Comparison of ENCODE assay signal across 23 cellular contexts in genomic region chr13:33347866-33348265, GRCh38.
DNase-seq lines count a peak whose midpoint lies in the region; ATAC-seq and TF ChIP-seq lines count a peak whose summit lies in the region.
"Had no signal": no experiment of that assay in that cellular context is flagged by ENCODE, and none has a peak within 500 bp of the region (broad histone marks: within the 10 kb centered on the region; RNA-seq: fewer than 3 reads in every experiment).

No MANE protein-coding gene starts in this region.

- peaks cover 18% of the 10 kb centered on the region for H3K27me3 Mint-ChIP-seq in mesothelial cell of epicardium (ENCODE audit: low read depth)
- peaks cover 35% of the 10 kb centered on the region for H3K27me3 Mint-ChIP-seq in activated T-helper 17 cell treated with anti-CD3 and anti-CD28 coated beads, Interleukin-2, amount 50 U/mL, for 72 hours

- no peaks in the 10 kb centered on the region for H3K9me3 Mint-ChIP-seq in mesothelial cell of epicardium
- H3K9me3 Mint-ChIP-seq in activated T-helper 17 cell treated with anti-CD3 and anti-CD28 coated beads, Interleukin-2, amount 50 U/mL, for 72 hours, result no peaks in the 10 kb centered on the region
- H3K9me3 Mint-ChIP-seq: endodermal cell; stimulated activated memory B cell treated with anti-CD40 and anti-IgM and Interleukin-4, amounts not matched to agents 10 μg/mL and 1 μg/mL and 100 μg/mL, for 72 hours; T-helper 1 cell treated with Interleukin-12 subunit alpha and Interleukin-12 subunit beta and Interleukin-4 antibody, amounts not matched to agents 30 μg/mL and 1 μg/mL, for 36 hours had no signal

- H3K4me1 Mint-ChIP-seq in mesothelial cell of epicardium, result peaks cover 59% of the 10 kb centered on the region
- H3K4me1 Mint-ChIP-seq in activated T-helper 17 cell treated with anti-CD3 and anti-CD28 coated beads, Interleukin-2, amount 50 U/mL, for 72 hours, result peaks cover 4% of the 10 kb centered on the region

- TF ChIP-seq CTCF in mesothelial cell of epicardium (IDR thresholded peaks at IDR 0.05; ENCODE audit: unreplicated experiment), result no peak

- ATAC-seq in GM21367 (IDR thresholded peaks at IDR 0.05; ENCODE audit: unreplicated experiment) (no peak), GM19324 (IDR thresholded peaks at IDR 0.05; ENCODE audit: low FRiP score, unreplicated experiment) (no peak)
- ATAC-seq in activated T-helper 17 cell treated with anti-CD3 and anti-CD28 coated beads, Interleukin-2, amount 50 U/mL, for 72 hours (replicated peaks), result no peak
- ATAC-seq: heart left ventricle; K562; lower lobe of right lung; stimulated activated memory B cell treated with anti-CD40 and anti-IgM and Interleukin-4, amounts not matched to agents 10 μg/mL and 1 μg/mL and 100 μg/mL, for 72 hours had no signal

- no peaks in the 10 kb centered on the region for H3K36me3 Mint-ChIP-seq in mesothelial cell of epicardium
- H3K36me3 Mint-ChIP-seq in activated T-helper 17 cell treated with anti-CD3 and anti-CD28 coated beads, Interleukin-2, amount 50 U/mL, for 72 hours (ENCODE audit: low read depth), result no peaks in the 10 kb centered on the region
- H3K36me3 Mint-ChIP-seq: CD4-positive, alpha-beta memory T cell; stimulated activated memory B cell treated with anti-CD40 and anti-IgM and Interleukin-4, amounts not matched to agents 10 μg/mL and 1 μg/mL and 100 μg/mL, for 72 hours had no signal

- H3K4me3 Mint-ChIP-seq in mesothelial cell of epicardium, result no peak overlapping the region
- H3K4me3 Mint-ChIP-seq in activated T-helper 17 cell treated with anti-CD3 and anti-CD28 coated beads, Interleukin-2, amount 50 U/mL, for 72 hours, result no peak overlapping the region
- H3K4me3 Mint-ChIP-seq: CD4-positive, alpha-beta memory T cell; endodermal cell; H9; stimulated activated memory B cell treated with anti-CD40 and anti-IgM and Interleukin-4, amounts not matched to agents 10 μg/mL and 1 μg/mL and 100 μg/mL, for 72 hours; T-helper 1 cell treated with Interleukin-12 subunit alpha and Interleukin-12 subunit beta and Interleukin-4 antibody, amounts not matched to agents 30 μg/mL and 1 μg/mL, for 36 hours had no signal

- DNase-seq in NCI-H446 treated with DMSO at 0.1 percent for 48 hours (lab: John Stamatoyannopoulos, UW) (peak; percentile 31), cerebellar cortex (ENCODE audit: low spot score) (peak; percentile 10), mesothelial cell of epicardium (ENCODE audit: low spot score in 2 of 2, unreplicated experiment in 2 of 2) (no peak), superior temporal gyrus (ENCODE audit: extremely low spot score) (peak; percentile 43)
- DNase-seq in activated CD4-positive, alpha-beta T cell treated with anti-CD3 and anti-CD28 coated beads for 1 hour, result no peak
- DNase-seq: activated CD4-positive, alpha-beta T cell treated with anti-CD3 and anti-CD28 coated beads, Interleukin-2, amount 50 U/mL, for 1 hour; activated effector memory CD4-positive, alpha-beta T cell treated with anti-CD3 and anti-CD28 coated beads, Interleukin-2, amount 50 U/mL, for 16 hours; CD4-positive, alpha-beta memory T cell; endodermal cell; H9; heart left ventricle; lower lobe of right lung; MV-4-11; NCI-H1694; NCI-H774; OCI-M1; stimulated activated CD4-positive, alpha-beta T cell treated with anti-CD3 and anti-CD28 coated beads, Interleukin-1b, Interleukin-23, amount 100 ng/mL, for 48 hours had no signal

- peak overlapping the region; percentile 17 for H3K27ac Mint-ChIP-seq in mesothelial cell of epicardium
- no peak overlapping the region for H3K27ac Mint-ChIP-seq in activated T-helper 17 cell treated with anti-CD3 and anti-CD28 coated beads, Interleukin-2, amount 50 U/mL, for 72 hours
- H3K27ac Mint-ChIP-seq: CD4-positive, alpha-beta memory T cell; endodermal cell; H9; stimulated activated memory B cell treated with anti-CD40 and anti-IgM and Interleukin-4, amounts not matched to agents 10 μg/mL and 1 μg/mL and 100 μg/mL, for 72 hours; T-helper 1 cell treated with Interleukin-12 subunit alpha and Interleukin-12 subunit beta and Interleukin-4 antibody, amounts not matched to agents 30 μg/mL and 1 μg/mL, for 36 hours had no signal

Comparison
In these comparisons a context has a peak if more than half of its experiments do, and no peak if none do; other contexts are left out.
1. DNase-seq: peak in NCI-H446 treated with DMSO at 0.1 percent for 48 hours (single experiment), cerebellar cortex (single experiment) and superior temporal gyrus (single experiment); none in mesothelial cell of epicardium (0 of 2) and activated CD4-positive, alpha-beta T cell treated with anti-CD3 and anti-CD28 coated beads for 1 hour (single experiment).